15 cellular contexts compared by ENCODE assay signal in genomic region chr7:41149576-41149975, GRCh38.
DNase-seq lines count a peak whose midpoint lies in the region; ATAC-seq, FAIRE-seq and TF ChIP-seq lines count a peak whose summit lies in the region.
"Had no signal": no experiment of that assay in that cellular context is flagged by ENCODE, and none has a peak within 500 bp of the region (broad histone marks: within the 10 kb centered on the region; RNA-seq: fewer than 3 reads in every experiment).

No MANE protein-coding gene starts in this region.

- 79% methylated on average over 5 of the region's 16 CpGs for WGBS in right lobe of liver (ENCODE audit: insufficient coverage, low coverage, low lambda C conversion rate, missing lambda C conversion rate)
- WGBS in HepG2 (ENCODE audit: low lambda C conversion rate), result 47% methylated on average over 9 of the region's 16 CpGs

- DNase-seq in right lobe of liver, result peak in 2 of 3 donors; percentile 14 to 45
- no peak for DNase-seq in HepG2 (ENCODE audit: low spot score)
- peak; percentile 59 for DNase-seq in kidney
- DNase-seq in Kasumi-1 (lab: John Stamatoyannopoulos, UW), result no peak
- no peak for DNase-seq in DMS53 (lab: John Stamatoyannopoulos, UW)
- DNase-seq in HAP-1 (ENCODE audit: low spot score in 2 of 2), result no peak
- DNase-seq in AG20443 (ENCODE audit: low spot score), result no peak
- DNase-seq: CD8-positive, alpha-beta T cell; NCI-H1417; NCI-H2029; NCI-H524 treated with DMSO at 0.1 percent for 48 hours; SK-N-SH had no signal

- TF ChIP-seq EP300 in HepG2 (IDR thresholded peaks at IDR 0.05; ENCODE audit: low read depth in 2 of 2, low read length in 2 of 2) (no peak), HepG2 (CRISPR knock-in tag; IDR thresholded peaks at IDR 0.05; ENCODE audit: borderline replicate concordance) (no peak)

- no peaks in the 10 kb centered on the region for H3K79me2 ChIP-seq in HepG2 (ENCODE audit: insufficient read depth, low read length)

- no peak overlapping the region for H3K27ac ChIP-seq in right lobe of liver
- no peak overlapping the region for H3K27ac ChIP-seq in HepG2 (ENCODE audit: extremely low read length, insufficient read depth, low read length)
- peak overlapping the region; percentile 81 for H3K27ac ChIP-seq in VCaP
- no peak overlapping the region for H3K27ac ChIP-seq in kidney (ENCODE audit: low read depth in 2 of 2, low read length in 2 of 2)
- H3K27ac ChIP-seq: A549 had no signal

- H3K4me3 ChIP-seq in right lobe of liver (no peak overlapping the region), HepG2 (replicated peaks in 1 of 3; ENCODE audit: insufficient read depth in 1 of 3, low read depth in 2 of 3, low read length in 3 of 3) (no peak overlapping the region), kidney (ENCODE audit: low read length in 2 of 2) (no peak overlapping the region), HAP-1 (no peak overlapping the region)
- H3K4me3 ChIP-seq: A549 had no signal

- no peaks in the 10 kb centered on the region for H4K20me1 ChIP-seq in HepG2 (ENCODE audit: insufficient read depth, low read length)

- POLR2A ChIA-PET in HepG2 (lab: Yijun Ruan, JAX), result no interaction called here

- no peaks in the 10 kb centered on the region for H3K36me3 ChIP-seq in right lobe of liver
- no peaks in the 10 kb centered on the region for H3K36me3 ChIP-seq in HepG2 (replicated peaks in 1 of 2; ENCODE audit: control insufficient read depth in 1 of 2, insufficient read depth in 2 of 2, low read length in 2 of 2)
- no peaks in the 10 kb centered on the region for H3K36me3 ChIP-seq in kidney (ENCODE audit: control insufficient read depth in 1 of 2, insufficient read depth in 2 of 2, low read length in 2 of 2)
- no peaks in the 10 kb centered on the region for H3K36me3 ChIP-seq in HAP-1 (replicated peaks)

- H3K4me2 ChIP-seq in HepG2 (ENCODE audit: low read depth, low read length), result no peak overlapping the region
- H3K4me2 ChIP-seq: SK-N-SH had no signal

- H3K4me1 ChIP-seq in right lobe of liver, result no peaks in the 10 kb centered on the region
- no peaks in the 10 kb centered on the region for H3K4me1 ChIP-seq in HepG2 (ENCODE audit: insufficient read depth, low read length)
- no peaks in the 10 kb centered on the region for H3K4me1 ChIP-seq in kidney (ENCODE audit: control insufficient read depth in 1 of 2, insufficient read depth in 1 of 2, low read depth in 1 of 2, low read length in 2 of 2)
- H3K4me1 ChIP-seq in HAP-1, result no peaks in the 10 kb centered on the region

- H3K9ac ChIP-seq in HepG2 (ENCODE audit: insufficient read depth, low read depth, low read length) (no peak overlapping the region), kidney (ENCODE audit: low read length in 2 of 2) (no peak overlapping the region)

- no peak for TF ChIP-seq RAD21 in HepG2 (CRISPR knock-in tag; IDR thresholded peaks at IDR 0.05)

- H3K27me3 ChIP-seq in right lobe of liver (no peaks in the 10 kb centered on the region), HepG2 (ENCODE audit: control insufficient read depth in 1 of 2, insufficient read depth in 2 of 2, low read length in 2 of 2) (no peaks in the 10 kb centered on the region), HAP-1 (ENCODE audit: low read depth) (no peaks in the 10 kb centered on the region)

- BruUV-seq in HepG2 (replicated peaks; lab: Mats Ljungman, UMichigan), result no TSS peak

- no peak overlapping the region for H2AFZ ChIP-seq in HepG2 (ENCODE audit: low read length)

- TF ChIP-seq POLR2A in right lobe of liver (IDR thresholded peaks at IDR 0.05) (no peak), HepG2 (IDR thresholded peaks at IDR 0.05; ENCODE audit: insufficient read depth in 1 of 2, low read depth in 2 of 2, low read length in 2 of 2) (no peak)

- TF ChIP-seq CTCF in right lobe of liver (IDR thresholded peaks at IDR 0.05) (no peak), HepG2 (CRISPR knock-in tag; IDR thresholded peaks at IDR 0.05) (no peak), VCaP (conservative IDR thresholded peaks at IDR 0.05) (no peak), kidney (IDR thresholded peaks at IDR 0.05; ENCODE audit: borderline replicate concordance, extremely low read depth, insufficient read depth) (no peak)

- CTCF ChIA-PET in HepG2 (lab: Yijun Ruan, JAX; ENCODE audit: low intra/inter-chr PET ratio, low total read pairs), result no interaction called here

- FAIRE-seq in HepG2 (lab: Jason Lieb, UNC) (no peak), kidney (lab: Jason Lieb, UNC) (no peak)
- FAIRE-seq: A549, H1 had no signal

- ATAC-seq in right lobe of liver (peak in 1 of 4 donors; percentile 30), HepG2 (no peak)
- ATAC-seq: A549; CD8-positive, alpha-beta T cell had no signal

- intact Hi-C loops in right lobe of liver (cut with DNase I) (no loop called here), HepG2 (cut with micrococcal nuclease; ENCODE audit: unreplicated experiment) (no loop called here), kidney (cut with DNase I) (no loop called here)

- no peaks in the 10 kb centered on the region for H3K9me3 ChIP-seq in right lobe of liver
- no peaks in the 10 kb centered on the region for H3K9me3 ChIP-seq in HepG2 (ENCODE audit: low read length)
- H3K9me3 ChIP-seq in kidney (ENCODE audit: control insufficient read depth in 1 of 2, low read length in 2 of 2), result no peaks in the 10 kb centered on the region
- no peaks in the 10 kb centered on the region for H3K9me3 ChIP-seq in HAP-1
- H3K9me3 ChIP-seq: A549, SK-N-SH had no signal

- in situ Hi-C loops in HepG2 (cut with HindIII; ENCODE audit: extremely low pct_ligation_motif_present, low pct_unique_long_range_greater_than_20kb), result no loop called here
- in situ Hi-C loops in HAP-1 (cut with MboI; ENCODE audit: low sequenced_read_pairs), result no loop called here

TF ChIP-seq in HepG2, 621 proteins besides CTCF, POLR2A, EP300 and RAD21:
- no peak for TF ChIP-seq GPBP1L1 (CRISPR knock-in tag; IDR thresholded peaks at IDR 0.05)

Comparison
In these comparisons a context has a peak if more than half of its experiments do, and no peak if none do; other contexts are left out.
1. DNase-seq: peak in right lobe of liver (2 of 3) and kidney (single experiment); none in HepG2 (single experiment), Kasumi-1 (0 of 2), DMS53 (single experiment), HAP-1 (0 of 2) and AG20443 (single experiment).